Comparison of ENCODE assay signal across 11 cellular contexts in the genomic region with DNA sequence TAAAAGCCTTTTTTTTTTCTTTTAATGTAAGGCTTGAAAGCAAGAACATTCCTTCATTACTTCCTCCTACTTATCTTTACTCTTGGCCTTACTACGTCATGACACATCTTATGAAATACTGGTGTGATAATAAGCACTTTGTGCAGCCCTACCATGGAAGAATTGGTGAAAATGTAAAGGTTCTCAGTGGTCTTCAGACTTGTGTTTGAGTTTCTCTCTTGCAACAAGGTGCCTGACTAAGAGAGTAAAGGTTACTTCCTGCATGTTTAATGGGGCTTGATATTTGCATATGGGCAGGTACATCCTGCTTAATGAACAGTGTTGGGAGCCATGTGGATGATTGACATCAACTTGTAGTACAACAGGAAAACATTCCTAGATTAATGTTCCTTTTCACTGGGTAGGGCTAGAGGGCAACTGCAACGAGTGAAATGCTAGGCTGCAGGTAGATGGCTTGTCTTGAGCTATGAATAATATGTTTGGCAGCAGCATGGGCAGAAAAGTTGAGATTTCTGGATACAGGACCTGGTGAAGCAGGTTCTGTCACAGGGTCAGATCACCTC.
A peak's percentile ranks its signal among the peaks of the same experiment; 100 is the strongest.
DNase-seq lines count a peak whose midpoint lies in the region; ATAC-seq and TF ChIP-seq lines count a peak whose summit lies in the region.
"Had no signal": no experiment of that assay in that cellular context is flagged by ENCODE, and none has a peak within 500 bp of the region (broad histone marks: within the 10 kb centered on the region; RNA-seq: fewer than 3 reads in every experiment).

No MANE protein-coding gene starts in this region.

- DNase-seq in NCI-H226 (peak; percentile 36), body of pancreas (peak in 1 of 4 donors; percentile 27)
- no peak for DNase-seq in naive thymus-derived CD8-positive, alpha-beta T cell
- no peak for DNase-seq in stimulated activated CD4-positive, alpha-beta T cell treated with anti-CD3 and anti-CD28 coated beads, Interleukin-12 subunit alpha, Interleukin-12 subunit beta, amount 100 ng/mL, for 4 hours
- DNase-seq: left ventricle myocardium superior, NCI-H524 treated with DMSO at 0.1 percent for 48 hours, thyroid gland had no signal

- H3K4me1 ChIP-seq in HEK293 (ENCODE audit: control insufficient read depth, insufficient read depth, low read length) (no peaks in the 10 kb centered on the region), body of pancreas (peaks cover 16% of the 10 kb centered on the region)

- no peaks in the 10 kb centered on the region for H3K27me3 Mint-ChIP-seq in naive thymus-derived CD8-positive, alpha-beta T cell
- H3K27me3 Mint-ChIP-seq: central memory CD8-positive, alpha-beta T cell had no signal

- H3K27ac ChIP-seq in HEK293 (ENCODE audit: extremely low read depth, low read depth, low read length) (no peak overlapping the region), body of pancreas (peak overlapping the region in 2 of 4 donors; percentile 30 to 43)
- H3K27ac ChIP-seq: thyroid gland had no signal

- H3K4me1 Mint-ChIP-seq in naive thymus-derived CD8-positive, alpha-beta T cell: peaks cover 32 to 82% (median 61%) of the 10 kb centered on the region in 4 donors

- H3K36me3 Mint-ChIP-seq in naive thymus-derived CD8-positive, alpha-beta T cell: peaks cover 0 to 19% (median 14%) of the 10 kb centered on the region in 3 donors

- TF ChIP-seq POLR2A in body of pancreas (IDR thresholded peaks at IDR 0.05): no peak

- POLR2A ChIA-PET in HEK293 (lab: Yijun Ruan, JAX): no interaction called here
- POLR2A ChIA-PET in naive thymus-derived CD8-positive, alpha-beta T cell (lab: Charles Lee): no interaction called here

- H3K9me3 ChIP-seq in HEK293 (ENCODE audit: control insufficient read depth, insufficient read depth, low read depth, low read length) (no peaks in the 10 kb centered on the region), body of pancreas (no peaks in the 10 kb centered on the region)
- H3K9me3 ChIP-seq: thyroid gland had no signal

- WGBS in body of pancreas, 2 donors: 13 to 17% methylated on average over 2 of the region's 2 CpGs

- peak overlapping the region in 5 of 10 donors; percentile 43 to 74 (median 51) for H3K4me3 Mint-ChIP-seq in naive thymus-derived CD8-positive, alpha-beta T cell
- H3K4me3 Mint-ChIP-seq: central memory CD8-positive, alpha-beta T cell had no signal

- no peaks in the 10 kb centered on the region for H3K36me3 ChIP-seq in HEK293 (ENCODE audit: control insufficient read depth in 2 of 2, insufficient read depth in 1 of 2, low read length in 2 of 2)
- no peaks in the 10 kb centered on the region for H3K36me3 ChIP-seq in body of pancreas (replicated peaks in 1 of 2; ENCODE audit: insufficient read depth in 1 of 2, low read depth in 2 of 2)
- H3K36me3 ChIP-seq: thyroid gland had no signal

- ATAC-seq in body of pancreas (peak; percentile 81), GM21723 (IDR thresholded peaks at IDR 0.05; ENCODE audit: unreplicated experiment) (no peak), GM18867 (IDR thresholded peaks at IDR 0.05; ENCODE audit: unreplicated experiment) (no peak)
- ATAC-seq in naive thymus-derived CD8-positive, alpha-beta T cell: no peak
- ATAC-seq: left ventricle myocardium superior had no signal

- TF ChIP-seq CTCF in HEK293 (tag by site-specific recombination; IDR thresholded peaks at IDR 0.05): no peak
- TF ChIP-seq CTCF in body of pancreas (IDR thresholded peaks at IDR 0.05): no peak

- intact Hi-C loops in body of pancreas (cut with DNase I): no loop called here

- H3K9me3 Mint-ChIP-seq in naive thymus-derived CD8-positive, alpha-beta T cell: peaks cover 0 to 4% (median 0%) of the 10 kb centered on the region in 9 donors
- H3K9me3 Mint-ChIP-seq: central memory CD8-positive, alpha-beta T cell had no signal

- H3K4me3 ChIP-seq in HEK293 (ENCODE audit: low read depth, low read length) (no peak overlapping the region), body of pancreas (no peak overlapping the region)
- H3K4me3 ChIP-seq: thyroid gland had no signal

- H3K27me3 ChIP-seq in body of pancreas: no peaks in the 10 kb centered on the region
- H3K27me3 ChIP-seq: thyroid gland had no signal

- H3K27ac Mint-ChIP-seq in naive thymus-derived CD8-positive, alpha-beta T cell: peak overlapping the region in 8 of 10 donors; percentile 43 to 75 (median 66)

- CTCF ChIA-PET in HEK293 (lab: Yijun Ruan, JAX): interaction anchor here (0.7 kb wide), 1 partner anchor 771 kb away, joined by 3 read pairs; no protein-coding TSS in a partner anchor

TF ChIP-seq in HEK293, 187 proteins besides CTCF, POLR2A, EP300 and RAD21:
- no peak for TF ChIP-seq OVOL3 (tag by site-specific recombination; IDR thresholded peaks at IDR 0.05)
- TF ChIP-seq SCRT2 (tag by site-specific recombination; IDR thresholded peaks at IDR 0.05): peak; percentile 85
